In genomic region chr11:3840289-3840869, GRCh38 we compare ENCODE assay signal across 1 cellular context.
TF ChIP-seq lines count a peak whose summit lies in the region.

No MANE protein-coding gene starts in this region.

TF ChIP-seq in K562, 482 proteins besides CTCF, POLR2A, EP300 and RAD21 (continued from another document):
- TF ChIP-seq RNF219 (CRISPR knock-in tag; IDR thresholded peaks at IDR 0.05): no peak
- TF ChIP-seq PYGO2 (tag; IDR thresholded peaks at IDR 0.05): no peak
- peak; percentile 70 for TF ChIP-seq RBFOX2 (IDR thresholded peaks at IDR 0.05; ENCODE audit: low read depth, low read length)
- no peak for TF ChIP-seq PBX2 (CRISPR knock-in tag; IDR thresholded peaks at IDR 0.05; ENCODE audit: low read depth)
- no peak for TF ChIP-seq PBX2 (tag; conservative IDR thresholded peaks at IDR 0.05; ENCODE audit: low read depth)
- TF ChIP-seq ZNF75A (CRISPR knock-in tag; IDR thresholded peaks at IDR 0.05): no peak
- no peak for TF ChIP-seq SREBF1 (IDR thresholded peaks at IDR 0.05; ENCODE audit: borderline replicate concordance, low read depth, low read length)
- no peak for TF ChIP-seq ATF7 (IDR thresholded peaks at IDR 0.05)
- peak; percentile 40; the same call in 1 of the 2 replicates for TF ChIP-seq RB1 (IDR thresholded peaks at IDR 0.05; ENCODE audit: low read depth)
- no peak for TF ChIP-seq CTCFL (IDR thresholded peaks at IDR 0.05; ENCODE audit: borderline replicate concordance, insufficient read depth, low read depth, low read length, poor library complexity, severe bottlenecking)
- no peak for TF ChIP-seq ID3 (CRISPR knock-in tag; IDR thresholded peaks at IDR 0.05)
- no peak for TF ChIP-seq ID3 (tag; IDR thresholded peaks at IDR 0.05)
- peak; percentile 38 for TF ChIP-seq CCNT2 (IDR thresholded peaks at IDR 0.05; ENCODE audit: borderline replicate concordance, extremely low read depth, insufficient read length, low read depth, low read length)
- TF ChIP-seq KDM5B (IDR thresholded peaks at IDR 0.05; ENCODE audit: insufficient replicate concordance, low read depth, low read length): no peak
- no peak for TF ChIP-seq CBFA2T3 (IDR thresholded peaks at IDR 0.05)
- no peak for TF ChIP-seq ASH1L (IDR thresholded peaks at IDR 0.05; ENCODE audit: borderline replicate concordance, low read depth, partially characterized antibody)
- no peak for TF ChIP-seq THAP12 (CRISPR knock-in tag; IDR thresholded peaks at IDR 0.05)
- no peak for TF ChIP-seq NFE2L1 (tag; IDR thresholded peaks at IDR 0.05; ENCODE audit: borderline replicate concordance, low read depth)
- no peak for TF ChIP-seq SAFB2 (IDR thresholded peaks at IDR 0.05; ENCODE audit: borderline replicate concordance, low read depth, low read length, severe bottlenecking)
- no peak for TF ChIP-seq PCBP1 (IDR thresholded peaks at IDR 0.05; ENCODE audit: low read depth, low read length, poor library complexity, severe bottlenecking)
- peak; percentile 43; the same call in 1 of the 2 replicates for TF ChIP-seq PHF8 (IDR thresholded peaks at IDR 0.05; ENCODE audit: borderline replicate concordance, low read length)
